28 cellular contexts compared by ENCODE assay signal in the genomic region with DNA sequence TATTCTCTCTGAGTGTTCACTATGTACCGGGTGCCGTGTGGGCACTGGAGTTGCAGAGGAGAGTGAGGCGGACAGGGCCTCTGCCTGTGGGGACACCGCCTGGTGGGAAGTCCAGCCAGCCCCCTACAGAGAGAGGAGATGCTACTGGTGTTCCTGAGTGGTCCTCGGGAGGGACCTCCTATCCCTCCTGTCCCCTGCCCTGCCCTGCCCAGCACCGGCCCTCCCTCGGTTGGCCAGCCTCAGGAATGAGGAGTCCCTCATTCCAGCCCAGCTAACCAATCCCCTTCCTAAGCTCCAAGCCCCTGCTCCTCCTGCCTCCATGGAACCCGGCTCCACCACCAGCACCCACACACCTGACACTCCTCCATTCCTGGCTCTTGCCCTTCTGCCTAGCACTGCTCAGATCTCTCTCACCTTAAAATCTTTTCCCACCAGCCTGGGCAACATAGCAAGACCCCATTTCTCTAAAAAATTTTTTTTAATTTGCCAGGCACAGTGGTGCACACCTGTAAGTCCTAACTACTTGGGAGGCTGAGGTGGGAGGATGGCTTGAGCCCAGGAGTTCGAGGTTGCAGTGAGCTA. TPM values are rescaled to one million over a fixed set of nuclear protein-coding genes. Genes with fewer than 3 reads are reported as not detected.
"Had no signal": no experiment of that assay in that cellular context is flagged by ENCODE, and none has a peak within 500 bp of the region (broad histone marks: within the 10 kb centered on the region; RNA-seq: fewer than 3 reads in every experiment).

No MANE protein-coding gene starts in this region.

- H3K4me1 ChIP-seq: gastroesophageal sphincter, right atrium auricular region had no signal

- H3K9me3 Mint-ChIP-seq: activated CD8-positive, alpha-beta T cell treated with anti-CD3 and anti-CD28 coated beads for 36 hours; activated T-cell treated with anti-CD3 and anti-CD28 coated beads, Interleukin-2, amount 50 U/mL, for 72 hours; naive thymus-derived CD8-positive, alpha-beta T cell; neural crest cell had no signal

- H3K9me3 ChIP-seq: right atrium auricular region had no signal

- H3K36me3 Mint-ChIP-seq: naive thymus-derived CD8-positive, alpha-beta T cell had no signal

- H3K27me3 Mint-ChIP-seq: activated CD8-positive, alpha-beta T cell treated with anti-CD3 and anti-CD28 coated beads for 36 hours had no signal

- H3K36me3 ChIP-seq: brain microvascular endothelial cell, gastroesophageal sphincter, right atrium auricular region, spleen, tibial nerve had no signal

- H3K27ac Mint-ChIP-seq: activated CD8-positive, alpha-beta T cell treated with anti-CD3 and anti-CD28 coated beads for 36 hours; activated T-cell treated with anti-CD3 and anti-CD28 coated beads, Interleukin-2, amount 50 U/mL, for 72 hours; naive thymus-derived CD8-positive, alpha-beta T cell; T-helper 17 cell had no signal

- DNase-seq: activated CD4-positive, alpha-beta T cell treated with anti-CD3 and anti-CD28 coated beads, Interleukin-2, amount 50 U/mL, for 1 hour; activated CD8-positive, alpha-beta T cell treated with anti-CD3 and anti-CD28 coated beads for 36 hours; activated naive CD4-positive, alpha-beta T cell treated with anti-CD3 and anti-CD28 coated beads, Interleukin-2, amount 50 U/mL, for 16 hours; activated T-cell treated with anti-CD3 and anti-CD28 coated beads for 4 hours; activated T-cell treated with anti-CD3 and anti-CD28 coated beads, Interleukin-2, amount 50 U/mL, for 72 hours; amniotic stem cell; brain microvascular endothelial cell; islet precursor cell; left ventricle myocardium superior; naive thymus-derived CD8-positive, alpha-beta T cell; occipital lobe; spleen; stimulated activated naive CD4-positive, alpha-beta T cell treated with Interleukin-2 at 50 U/mL for 16 hours; T-helper 17 cell had no signal

- ATAC-seq: activated CD8-positive, alpha-beta T cell treated with anti-CD3 and anti-CD28 coated beads for 36 hours; activated T-cell treated with anti-CD3 and anti-CD28 coated beads, Interleukin-2, amount 50 U/mL, for 72 hours; gastroesophageal sphincter; left ventricle myocardium superior; naive thymus-derived CD8-positive, alpha-beta T cell; T-helper 17 cell had no signal

- H3K27me3 ChIP-seq: brain microvascular endothelial cell, hepatocyte, right atrium auricular region had no signal

- H2AFZ ChIP-seq: hepatocyte had no signal

- H3K4me3 Mint-ChIP-seq: activated CD8-positive, alpha-beta T cell treated with anti-CD3 and anti-CD28 coated beads for 36 hours; activated T-cell treated with anti-CD3 and anti-CD28 coated beads, Interleukin-2, amount 50 U/mL, for 72 hours; naive thymus-derived CD8-positive, alpha-beta T cell; neural crest cell; T-helper 17 cell had no signal

- H3K79me2 ChIP-seq: hepatocyte had no signal

- H3K4me3 ChIP-seq: coronary artery, gastroesophageal sphincter, hepatocyte, right atrium auricular region, spleen, tibial nerve had no signal

- H3K27ac ChIP-seq: brain microvascular endothelial cell, coronary artery, gastroesophageal sphincter, hepatocyte, right atrium auricular region, tibial nerve had no signal

RNA-seq across cellular contexts. Expression of gene ASGR2, which starts 2.0 kb away (rescaled TPM):
- total RNA-seq: activated CD8-positive, alpha-beta T cell treated with anti-CD3 and anti-CD28 coated beads for 36 hours; activated T-cell treated with anti-CD3 and anti-CD28 coated beads, Interleukin-2, amount 50 U/mL, for 72 hours; astrocyte; cerebellum; endothelial cell of umbilical vein; fibroblast of lung; fibroblast of villous mesenchyme; naive thymus-derived CD8-positive, alpha-beta T cell; neural crest cell; occipital lobe; pulmonary artery endothelial cell; temporal lobe; ureter had no signal
- polyA plus RNA-seq: endothelial cell of umbilical vein; fibroblast of lung; naive thymus-derived CD8-positive, alpha-beta T cell had no signal

RNA-seq across cellular contexts. Expression of gene CLEC10A, which starts 32.6 kb away (rescaled TPM):
- total RNA-seq: activated CD8-positive, alpha-beta T cell treated with anti-CD3 and anti-CD28 coated beads for 36 hours; activated T-cell treated with anti-CD3 and anti-CD28 coated beads, Interleukin-2, amount 50 U/mL, for 72 hours; astrocyte; cerebellum; endothelial cell of umbilical vein; fibroblast of lung; fibroblast of villous mesenchyme; neural crest cell; occipital lobe; temporal lobe had no signal
- polyA plus RNA-seq: fibroblast of lung had no signal
